Comparison of ENCODE assay signal across 11 cellular contexts in genomic region chr16:69830534-69831211, GRCh38.
DNase-seq lines count a peak whose midpoint lies in the region; ATAC-seq, FAIRE-seq and TF ChIP-seq lines count a peak whose summit lies in the region.
"Had no signal": no experiment of that assay in that cellular context is flagged by ENCODE, and none has a peak within 500 bp of the region (broad histone marks: within the 10 kb centered on the region; RNA-seq: fewer than 3 reads in every experiment).

No MANE protein-coding gene starts in this region.

- intact Hi-C loops in heart right ventricle (cut with DNase I) = no loop called here
- intact Hi-C loops in vagina (cut with DNase I) = no loop called here

- no peak for FAIRE-seq in GM19239 (lab: Jason Lieb, UNC)

- no peak for TF ChIP-seq POLR2A in vagina (IDR thresholded peaks at IDR 0.05)

- H3K4me3 Mint-ChIP-seq in nephron progenitor cell = no peak overlapping the region

- H3K4me1 ChIP-seq in heart right ventricle (peaks cover 3 to 55% (median 35%) of the 10 kb centered on the region in 9 donors), right atrium auricular region (peaks cover 0 to 35% of the 10 kb centered on the region in 2 donors), duodenal mucosa (ENCODE audit: control insufficient read depth in 1 of 2, insufficient read depth in 2 of 2, low read length in 2 of 2) (peaks cover 24 to 29% of the 10 kb centered on the region in 2 donors), vagina (peaks cover 19% of the 10 kb centered on the region)

- H3K4me3 ChIP-seq in heart right ventricle = no peak overlapping the region
- no peak overlapping the region for H3K4me3 ChIP-seq in right atrium auricular region
- H3K4me3 ChIP-seq in duodenal mucosa (ENCODE audit: low read depth in 1 of 2, low read length in 2 of 2) = no peak overlapping the region
- no peak overlapping the region for H3K4me3 ChIP-seq in vagina

- peaks cover 51% of the 10 kb centered on the region for H3K4me1 Mint-ChIP-seq in nephron progenitor cell

- H3K9ac ChIP-seq in duodenal mucosa (ENCODE audit: low read depth in 1 of 2, low read length in 2 of 2) = no peak overlapping the region

- H3K27me3 Mint-ChIP-seq in nephron progenitor cell (ENCODE audit: low read depth, poor library complexity) = peaks cover 6% of the 10 kb centered on the region

- DNase-seq in heart right ventricle = no peak
- DNase-seq in right atrium auricular region (ENCODE audit: low spot score) = no peak
- DNase-seq in nephron progenitor cell = no peak
- DNase-seq in vagina (ENCODE audit: extremely low spot score in 2 of 2) = no peak
- DNase-seq in RWPE1 (ENCODE audit: low spot score) = no peak
- no peak for DNase-seq in GM19239 (ENCODE audit: insufficient read length, low spot score)
- no peak for DNase-seq in NCI-H1105 (lab: John Stamatoyannopoulos, UW)
- DNase-seq: activated CD4-positive, alpha-beta T cell treated with anti-CD3 and anti-CD28 coated beads for 4 hours; GF-D8; NCI-H510A treated with DMSO at 0.1 percent for 48 hours had no signal

- POLR2A ChIA-PET in RWPE1 (lab: Yijun Ruan, JAX; ENCODE audit: low non-redundant PET) = no interaction called here

- 64 to 66% methylated on average over 10 of the region's 10 CpGs for WGBS in heart right ventricle, 2 donors

- H3K9me3 ChIP-seq in heart right ventricle (no peaks in the 10 kb centered on the region), right atrium auricular region (no peaks in the 10 kb centered on the region), duodenal mucosa (ENCODE audit: control insufficient read depth in 1 of 2, low read length in 2 of 2) (no peaks in the 10 kb centered on the region), vagina (no peaks in the 10 kb centered on the region)

- CTCF ChIA-PET in RWPE1 (lab: Yijun Ruan, JAX) = no interaction called here

- peak overlapping the region; percentile 89 for H3K27ac Mint-ChIP-seq in nephron progenitor cell

- ATAC-seq in heart right ventricle = peak in 1 of 8 donors; percentile 12

- no peaks in the 10 kb centered on the region for H3K9me3 Mint-ChIP-seq in nephron progenitor cell

- TF ChIP-seq CTCF in heart right ventricle (IDR thresholded peaks at IDR 0.05) = no peak
- TF ChIP-seq CTCF in right atrium auricular region (IDR thresholded peaks at IDR 0.05) = no peak
- TF ChIP-seq CTCF in nephron progenitor cell (IDR thresholded peaks at IDR 0.05) = no peak
- TF ChIP-seq CTCF in vagina (IDR thresholded peaks at IDR 0.05) = no peak
- TF ChIP-seq CTCF in RWPE1 (conservative IDR thresholded peaks at IDR 0.05; ENCODE audit: low read depth) = no peak

- H3K27me3 ChIP-seq in heart right ventricle = no peaks in the 10 kb centered on the region
- H3K27me3 ChIP-seq in right atrium auricular region = no peaks in the 10 kb centered on the region
- no peaks in the 10 kb centered on the region for H3K27me3 ChIP-seq in duodenal mucosa (ENCODE audit: control insufficient read depth in 1 of 2, insufficient read depth in 2 of 2, low read length in 2 of 2)
- H3K27me3 ChIP-seq in vagina = no peaks in the 10 kb centered on the region

- H3K36me3 ChIP-seq in heart right ventricle (peaks cover 0 to 16% (median 0%) of the 10 kb centered on the region in 9 donors), right atrium auricular region (no peaks in the 10 kb centered on the region), duodenal mucosa (ENCODE audit: control insufficient read depth in 1 of 2, insufficient read depth in 2 of 2, low read length in 2 of 2) (peaks cover 0 to 7% of the 10 kb centered on the region in 2 donors), vagina (no peaks in the 10 kb centered on the region)

- peaks cover 7% of the 10 kb centered on the region for H3K36me3 Mint-ChIP-seq in nephron progenitor cell (ENCODE audit: low read depth)

- H3K27ac ChIP-seq in heart right ventricle (peak overlapping the region in 8 of 10 donors; percentile 9 to 73 (median 56)), right atrium auricular region (peak overlapping the region in 1 of 2 donors; percentile 2), duodenal mucosa (ENCODE audit: low read depth, low read length) (peak overlapping the region; percentile 36), vagina (peak overlapping the region; percentile 59), RWPE1 (no peak overlapping the region)
